In genomic region chr1:10204003-10204642, GRCh38 we compare ENCODE assay signal across 12 cellular contexts.
"Had no signal": no experiment of that assay in that cellular context is flagged by ENCODE, and none has a peak within 500 bp of the region (broad histone marks: within the 10 kb centered on the region; RNA-seq: fewer than 3 reads in every experiment).

No MANE protein-coding gene starts in this region.

- DNase-seq: activated CD4-positive, alpha-beta T cell treated with anti-CD3 and anti-CD28 coated beads, Interleukin-2, amount 50 U/mL, for 48 hours; activated CD4-positive, CD25-positive, alpha-beta regulatory T cell treated with anti-CD3 and anti-CD28 coated beads, Interleukin-2, amount 50 U/mL, for 72 hours; activated naive CD4-positive, alpha-beta T cell; central memory CD4-positive, alpha-beta T cell; effector memory CD4-positive, alpha-beta T cell; kidney; stimulated activated CD4-positive, alpha-beta T cell treated with anti-CD3 and anti-CD28 coated beads, Interleukin-4, amount 100 ng/mL, for 1 hour; stimulated activated naive CD8-positive, alpha-beta T cell treated with anti-CD3 and anti-CD28 coated beads, Interleukin-15, amount 100 ng/mL, for 72 hours; testis; upper lobe of right lung had no signal

- H3K4me1 Mint-ChIP-seq: stimulated activated naive CD8-positive, alpha-beta T cell treated with anti-CD3 and anti-CD28 coated beads, Interleukin-15, amount 100 ng/mL, for 72 hours had no signal

- H3K27me3 ChIP-seq: neutrophil, testis, upper lobe of right lung had no signal

- H3K27ac Mint-ChIP-seq: stimulated activated naive CD8-positive, alpha-beta T cell treated with anti-CD3 and anti-CD28 coated beads, Interleukin-15, amount 100 ng/mL, for 72 hours had no signal

- H3K27ac ChIP-seq: neutrophil, testis, upper lobe of right lung had no signal

- H3K9me3 Mint-ChIP-seq: stimulated activated naive CD8-positive, alpha-beta T cell treated with anti-CD3 and anti-CD28 coated beads, Interleukin-15, amount 100 ng/mL, for 72 hours had no signal

- H3K4me3 ChIP-seq: testis, upper lobe of right lung had no signal

- H3K9me3 ChIP-seq: neutrophil, testis, upper lobe of right lung had no signal

- H3K4me3 Mint-ChIP-seq: stimulated activated naive CD8-positive, alpha-beta T cell treated with anti-CD3 and anti-CD28 coated beads, Interleukin-15, amount 100 ng/mL, for 72 hours had no signal

- H3K4me1 ChIP-seq: upper lobe of right lung had no signal

- H3K36me3 ChIP-seq: neutrophil, upper lobe of right lung had no signal

- ATAC-seq: sciatic nerve; stimulated activated naive CD8-positive, alpha-beta T cell treated with anti-CD3 and anti-CD28 coated beads, Interleukin-15, amount 100 ng/mL, for 72 hours; upper lobe of right lung had no signal
